In genomic region chr4:1722551-1723071, GRCh38 we compare ENCODE assay signal across 8 cellular contexts. TPM values are rescaled to one million over a fixed set of nuclear protein-coding genes. Genes with fewer than 3 reads are reported as not detected.
DNase-seq lines count a peak whose midpoint lies in the region; ATAC-seq, FAIRE-seq and TF ChIP-seq lines count a peak whose summit lies in the region.

No MANE protein-coding gene starts in this region.

- peaks cover 70% of the 10 kb centered on the region for H3K79me2 ChIP-seq in Karpas-422 (ENCODE audit: low read length)

- CTCF ChIA-PET in CD4-positive, alpha-beta memory T cell (lab: Charles Lee; ENCODE audit: partially characterized antibody), result interaction anchor here (1.3 to 18.0 kb wide), 3 partner anchors 10 to 370 kb away, joined by 3 to 591 read pairs (median 12); partner anchors contain the start of gene SLBP

- no peak for TF ChIP-seq CTCF in brain (conservative IDR thresholded peaks at IDR 0.05)
- no peak for TF ChIP-seq CTCF in natural killer cell (IDR thresholded peaks at IDR 0.05)

- H3K9ac ChIP-seq in Karpas-422 (ENCODE audit: low read length), result peak overlapping the region; percentile 83

- peaks cover 19 to 30% of the 10 kb centered on the region in 2 donors for H3K36me3 Mint-ChIP-seq in CD4-positive, alpha-beta memory T cell
- H3K36me3 Mint-ChIP-seq in brain (peaks cover 12% of the 10 kb centered on the region), natural killer cell (no peaks in the 10 kb centered on the region)

- H3K9me2 ChIP-seq in Karpas-422 (replicated peaks; ENCODE audit: insufficient read depth, low read length), result no peaks in the 10 kb centered on the region

- peak overlapping the region; percentile 87 to 94 (median 90) for H3K4me3 Mint-ChIP-seq in CD4-positive, alpha-beta memory T cell
- peak overlapping the region; percentile 82 to 93 (median 89) for H3K4me3 Mint-ChIP-seq in brain
- H3K4me3 Mint-ChIP-seq in natural killer cell, result peak overlapping the region; percentile 87

- FAIRE-seq in GM12891 (lab: Jason Lieb, UNC), result no peak

- no peaks in the 10 kb centered on the region for H3K9me3 ChIP-seq in CD4-positive, alpha-beta memory T cell (ENCODE audit: control insufficient read depth in 1 of 2, low read length in 2 of 2)
- no peaks in the 10 kb centered on the region for H3K9me3 ChIP-seq in Karpas-422 (ENCODE audit: low read length)

- no peak for DNase-seq in CD4-positive, alpha-beta memory T cell
- no peak for DNase-seq in Karpas-422
- DNase-seq in natural killer cell, result no peak
- DNase-seq in GM12891 (ENCODE audit: insufficient read length, low spot score), result no peak
- no peak for DNase-seq in mesenteric fat pad (ENCODE audit: low spot score)
- no peak for DNase-seq in NCI-H226

- intact Hi-C loops in CD4-positive, alpha-beta memory T cell (cut with micrococcal nuclease), result loop anchor here (10.0 kb wide), 1 partner anchor 692 kb away; the partner anchor contains the start of genes CFAP99 and ZFYVE28
- intact Hi-C loops in natural killer cell (cut with micrococcal nuclease), result loop anchor here (5.0 kb wide), 2 partner anchors 40 to 135 kb away; partner anchors contain the start of genes FAM53A and LETM1

- H4K20me1 ChIP-seq in Karpas-422 (ENCODE audit: insufficient read depth, low read depth, low read length), result peaks cover 24% of the 10 kb centered on the region

- peak overlapping the region; percentile 52 to 69 for H3K4me3 ChIP-seq in CD4-positive, alpha-beta memory T cell (ENCODE audit: low read length in 2 of 2)
- peak overlapping the region; percentile 77 for H3K4me3 ChIP-seq in Karpas-422 (ENCODE audit: low read length)

- peaks cover 14% of the 10 kb centered on the region for H3K36me3 ChIP-seq in CD4-positive, alpha-beta memory T cell (ENCODE audit: insufficient read depth, low read length)
- H3K36me3 ChIP-seq in Karpas-422 (ENCODE audit: insufficient read depth, low read length), result peaks cover 30% of the 10 kb centered on the region

- no peaks in the 10 kb centered on the region for H3K27me3 Mint-ChIP-seq in CD4-positive, alpha-beta memory T cell
- H3K27me3 Mint-ChIP-seq in brain (peaks cover 3% of the 10 kb centered on the region), natural killer cell (ENCODE audit: low read depth in 2 of 2) (no peaks in the 10 kb centered on the region)

- H2AFZ ChIP-seq in Karpas-422 (ENCODE audit: low read length), result no peak overlapping the region

- H3K27ac Mint-ChIP-seq in CD4-positive, alpha-beta memory T cell, result peak overlapping the region; percentile 95 to 99 (median 98)
- H3K27ac Mint-ChIP-seq in brain, result peak overlapping the region in 4 of 5 experiments; percentile 21 to 82 (median 50)
- peak overlapping the region; percentile 92 to 93 for H3K27ac Mint-ChIP-seq in natural killer cell

- POLR2A ChIA-PET in CD4-positive, alpha-beta memory T cell (lab: Charles Lee; ENCODE audit: partially characterized antibody), result interaction anchor here (0.6 to 8.8 kb wide), 11 partner anchors 10 to 696 kb away, joined by 3 to 196 read pairs (median 6); partner anchors contain the start of genes CFAP99, FAM53A, LETM1 and MAEA

- H3K4me1 Mint-ChIP-seq in CD4-positive, alpha-beta memory T cell, result peaks cover 39 to 75% (median 54%) of the 10 kb centered on the region in 4 donors
- H3K4me1 Mint-ChIP-seq in brain (peaks cover 47% of the 10 kb centered on the region), natural killer cell (peaks cover 30 to 45% of the 10 kb centered on the region in 2 donors)

- ATAC-seq in natural killer cell (no peak), GM18870 (IDR thresholded peaks at IDR 0.05; ENCODE audit: unreplicated experiment) (no peak)

- H3K4me2 ChIP-seq in Karpas-422 (ENCODE audit: low read depth, low read length, poor library complexity, severe bottlenecking), result peak overlapping the region; percentile 97

- no peaks in the 10 kb centered on the region for H3K27me3 ChIP-seq in CD4-positive, alpha-beta memory T cell (ENCODE audit: insufficient read depth, low read length)
- no peaks in the 10 kb centered on the region for H3K27me3 ChIP-seq in Karpas-422 (ENCODE audit: low read length)

- H3K4me1 ChIP-seq in CD4-positive, alpha-beta memory T cell (ENCODE audit: insufficient read depth, low read length), result peaks cover 69% of the 10 kb centered on the region
- H3K4me1 ChIP-seq in Karpas-422 (ENCODE audit: low read length), result peaks cover 40% of the 10 kb centered on the region

- TF ChIP-seq POLR2A in GM12891 (IDR thresholded peaks at IDR 0.05; ENCODE audit: low read depth, low read length), result no peak

- peak overlapping the region; percentile 66 for H3K27ac ChIP-seq in CD4-positive, alpha-beta memory T cell (ENCODE audit: low read depth, low read length)
- H3K27ac ChIP-seq in Karpas-422 (ENCODE audit: low read length), result peak overlapping the region; percentile 58

- peaks cover 0 to 8% (median 0%) of the 10 kb centered on the region in 8 donors for H3K9me3 Mint-ChIP-seq in CD4-positive, alpha-beta memory T cell
- H3K9me3 Mint-ChIP-seq in brain, result no peaks in the 10 kb centered on the region
- H3K9me3 Mint-ChIP-seq in natural killer cell, result no peaks in the 10 kb centered on the region

TF ChIP-seq in GM12891, 5 proteins besides CTCF, POLR2A, EP300 and RAD21:
- no peak for TF ChIP-seq POU2F2 (IDR thresholded peaks at IDR 0.05; ENCODE audit: low read depth, low read length)
- TF ChIP-seq TAF1 (IDR thresholded peaks at IDR 0.05; ENCODE audit: low read depth, low read length), result no peak

RNA-seq across cellular contexts. Expression of gene TACC3, which starts 1.3 kb away (rescaled TPM):
- 100 to 1,000 TPM; 134 to 136 TPM for total RNA-seq in CD4-positive, alpha-beta memory T cell
- polyA plus RNA-seq in CD4-positive, alpha-beta memory T cell, result 10 to 100 TPM; 37.3 to 61.8 TPM
- total RNA-seq in Karpas-422 (2014; rRNA removed; shearing (Covaris generic); ENCODE audit: low replicate concordance), result 22.0 and 37.6 TPM in 2 replicates
- polyA plus RNA-seq in brain (ENCODE audit: insufficient read depth, low read depth, low replicate concordance), result 85.1 TPM
- 10 to 100 TPM; 23.4 to 43.7 (median 32.5) TPM for total RNA-seq in natural killer cell
- 67.9 TPM for polyA plus RNA-seq in GM12891 (2012; ENCODE audit: low read depth, missing spikeins)
- 10.2 TPM for total RNA-seq in mesenteric fat pad

RNA-seq across cellular contexts. Expression of gene TMEM129, which starts 1.5 kb away (rescaled TPM):
- total RNA-seq in CD4-positive, alpha-beta memory T cell, result 10 to 100 TPM; 40.6 to 42.1 TPM
- polyA plus RNA-seq in CD4-positive, alpha-beta memory T cell, result 10 to 100 TPM; 36.8 to 40.3 TPM
- 21.8 and 39.4 TPM in 2 replicates for total RNA-seq in Karpas-422 (2014; rRNA removed; shearing (Covaris generic); ENCODE audit: low replicate concordance)
- 45.5 TPM for polyA plus RNA-seq in brain (ENCODE audit: insufficient read depth, low read depth, low replicate concordance)
- total RNA-seq in natural killer cell, result 10 to 100 TPM; 18.2 to 26.9 (median 20.8) TPM
- 10.3 TPM for polyA plus RNA-seq in GM12891 (2012; ENCODE audit: low read depth, missing spikeins)
- 33.6 TPM for total RNA-seq in mesenteric fat pad

RNA-seq across cellular contexts. Expression of gene SLBP, which starts 10.5 kb away (rescaled TPM):
- total RNA-seq in CD4-positive, alpha-beta memory T cell, result 10 to 100 TPM; 41.8 to 47.4 TPM
- 10 to 100 TPM; 68.6 to 71.6 TPM for polyA plus RNA-seq in CD4-positive, alpha-beta memory T cell
- total RNA-seq in Karpas-422 (2014; rRNA removed; shearing (Covaris generic); ENCODE audit: low replicate concordance), result 82.1 and 92.4 TPM in 2 replicates
- polyA plus RNA-seq in brain (ENCODE audit: insufficient read depth, low read depth, low replicate concordance), result 84.2 TPM
- 10 to 100 TPM; 29.5 to 38.8 (median 38.6) TPM for total RNA-seq in natural killer cell
- 58.6 TPM for polyA plus RNA-seq in GM12891 (2012; ENCODE audit: low read depth, missing spikeins)
- total RNA-seq in mesenteric fat pad, result 31.2 TPM

RNA-seq across cellular contexts. Expression of gene FAM53A, which starts 38.5 kb away (rescaled TPM):
- 1 to 10 TPM in 1 of 2 experiments, under 1 TPM in 1; 0.89 to 2.2 TPM for total RNA-seq in CD4-positive, alpha-beta memory T cell
- 1 to 10 TPM; 1.1 to 2.8 TPM for polyA plus RNA-seq in CD4-positive, alpha-beta memory T cell
- 1.5 and 3.6 TPM in 2 replicates for total RNA-seq in Karpas-422 (2014; rRNA removed; shearing (Covaris generic); ENCODE audit: low replicate concordance)
- 5.2 TPM for polyA plus RNA-seq in brain (ENCODE audit: insufficient read depth, low read depth, low replicate concordance)
- total RNA-seq in natural killer cell (1 to 10 TPM; 1.9 to 2.9 (median 2.3) TPM), mesenteric fat pad (2.9 TPM)
- 0.62 TPM for polyA plus RNA-seq in GM12891 (2012; ENCODE audit: low read depth, missing spikeins)
